Comparison of ENCODE assay signal across 27 cellular contexts in the genomic region with DNA sequence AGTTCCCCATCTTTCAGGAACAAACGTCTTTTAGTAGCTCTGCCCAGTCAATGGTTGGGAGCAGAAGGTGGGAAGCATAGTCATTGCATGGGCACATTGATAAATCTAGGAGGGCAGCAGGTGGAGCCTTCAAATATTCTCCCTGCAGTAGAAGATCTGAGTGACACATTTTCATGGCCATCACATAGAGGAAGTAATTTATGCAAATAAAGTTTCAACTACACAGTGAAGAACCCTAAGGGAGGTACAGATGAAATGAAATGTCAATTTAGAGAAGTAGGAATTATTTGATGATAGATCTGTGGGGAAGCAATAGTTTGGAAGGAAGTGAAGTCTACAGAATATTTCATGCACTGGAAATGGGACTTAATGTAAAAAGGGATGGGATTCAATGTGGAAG.
"Had no signal": no experiment of that assay in that cellular context is flagged by ENCODE, and none has a peak within 500 bp of the region (broad histone marks: within the 10 kb centered on the region; RNA-seq: fewer than 3 reads in every experiment).

No MANE protein-coding gene starts in this region.

- H3K27me3 ChIP-seq: esophagus muscularis mucosa, foreskin keratinocyte, gastroesophageal sphincter, heart left ventricle, hepatocyte, right atrium auricular region, stomach, thyroid gland, vagina had no signal

- DNase-seq: effector memory CD4-positive, alpha-beta T cell; foreskin keratinocyte; heart left ventricle; kidney; mesenchymal stem cell; naive thymus-derived CD4-positive, alpha-beta T cell; nucleus accumbens; stimulated activated CD4-positive, alpha-beta T cell treated with anti-CD3 and anti-CD28 coated beads, Interleukin-12 subunit alpha, Interleukin-12 subunit beta, amount 100 ng/mL, for 4 hours; stimulated activated CD4-positive, alpha-beta T cell treated with anti-CD3 and anti-CD28 coated beads, Interleukin-1b, Interleukin-23, amount 100 ng/mL, for 48 hours; stimulated activated CD4-positive, alpha-beta T cell treated with anti-CD3 and anti-CD28 coated beads, Interleukin-4, amount 100 ng/mL, for 1 hour; stimulated activated CD8-positive, alpha-beta memory T cell treated with anti-CD3 and anti-CD28 coated beads, Interleukin-4, amount 100 ng/mL, for 48 hours; stimulated activated naive CD4-positive, alpha-beta T cell treated with Interleukin-2 at 50 U/mL for 16 hours; stomach; thyroid gland; trophoblast cell had no signal

- H3K4me3 ChIP-seq: esophagus muscularis mucosa, gastroesophageal sphincter, heart left ventricle, hepatocyte, prostate gland, right atrium auricular region, smooth muscle cell, stomach, thyroid gland, vagina had no signal

- H3K36me3 Mint-ChIP-seq: mesothelial cell of epicardium; naive thymus-derived CD4-positive, alpha-beta T cell had no signal

- H3K79me2 ChIP-seq: hepatocyte had no signal

- H3K4me3 Mint-ChIP-seq: dendritic cell treated with granulocyte-macrophage colony-stimulating factor and Interleukin-4, amounts not matched to agents 40 ng/mL and 50 ng/mL, for 4 days; mesothelial cell of epicardium; naive thymus-derived CD4-positive, alpha-beta T cell; nephron had no signal

- H3K9me3 ChIP-seq: esophagus muscularis mucosa, gastroesophageal sphincter, prostate gland, right atrium auricular region, stomach, thyroid gland, vagina had no signal

- ATAC-seq: foreskin keratinocyte; gastroesophageal sphincter; heart left ventricle; left lobe of liver; naive thymus-derived CD4-positive, alpha-beta T cell; sciatic nerve had no signal

- H3K4me2 ChIP-seq: hepatocyte, smooth muscle cell had no signal

- H3K27me3 Mint-ChIP-seq: dendritic cell treated with granulocyte-macrophage colony-stimulating factor and Interleukin-4, amounts not matched to agents 40 ng/mL and 50 ng/mL, for 4 days; naive thymus-derived CD4-positive, alpha-beta T cell had no signal

- H2AFZ ChIP-seq: hepatocyte had no signal

- H3K4me1 Mint-ChIP-seq: naive thymus-derived CD4-positive, alpha-beta T cell had no signal

- H3K4me1 ChIP-seq: foreskin keratinocyte, heart left ventricle, prostate gland, right atrium auricular region, stomach, vagina had no signal

- H3K27ac Mint-ChIP-seq: dendritic cell treated with granulocyte-macrophage colony-stimulating factor and Interleukin-4, amounts not matched to agents 40 ng/mL and 50 ng/mL, for 4 days; mesothelial cell of epicardium; naive thymus-derived CD4-positive, alpha-beta T cell; nephron had no signal

- H3K27ac ChIP-seq: esophagus muscularis mucosa, foreskin keratinocyte, gastroesophageal sphincter, heart left ventricle, hepatocyte, prostate gland, right atrium auricular region, stomach, thyroid gland, vagina had no signal

- H3K36me3 ChIP-seq: esophagus muscularis mucosa, gastroesophageal sphincter, heart left ventricle, prostate gland, right atrium auricular region, stomach, thyroid gland, vagina had no signal
